In genomic region chr5:374631-375335, GRCh38 we compare ENCODE assay signal across 10 cellular contexts. TPM values are rescaled to one million over a fixed set of nuclear protein-coding genes. Genes with fewer than 3 reads are reported as not detected.
DNase-seq lines count a peak whose midpoint lies in the region; ATAC-seq and TF ChIP-seq lines count a peak whose summit lies in the region.
"Had no signal": no experiment of that assay in that cellular context is flagged by ENCODE, and none has a peak within 500 bp of the region (broad histone marks: within the 10 kb centered on the region; RNA-seq: fewer than 3 reads in every experiment).

No MANE protein-coding gene starts in this region.

- H3K4me1 Mint-ChIP-seq in activated CD4-positive, alpha-beta T cell treated with anti-CD3 and anti-CD28 coated beads for 36 hours, result peaks cover 69% of the 10 kb centered on the region

- POLR2A ChIA-PET in activated CD4-positive, alpha-beta T cell treated with anti-CD3 and anti-CD28 coated beads for 36 hours (lab: Charles Lee), result interaction anchor here (0.6 kb wide), 1 partner anchor 104 kb away, joined by 4 read pairs; no protein-coding TSS in a partner anchor

- peaks cover 5% of the 10 kb centered on the region for H3K36me3 Mint-ChIP-seq in activated CD4-positive, alpha-beta T cell treated with anti-CD3 and anti-CD28 coated beads for 36 hours (ENCODE audit: low read depth)

- H3K4me1 ChIP-seq in SJSA1 (replicated peaks) (peaks cover 79% of the 10 kb centered on the region), esophagus muscularis mucosa (peaks cover 5 to 21% (median 16%) of the 10 kb centered on the region in 4 donors), foreskin keratinocyte (no peaks in the 10 kb centered on the region)

- peak overlapping the region; percentile 94 for H3K27ac Mint-ChIP-seq in activated CD4-positive, alpha-beta T cell treated with anti-CD3 and anti-CD28 coated beads for 36 hours

- no peak for ATAC-seq in activated CD4-positive, alpha-beta T cell treated with anti-CD3 and anti-CD28 coated beads for 36 hours
- no peak for ATAC-seq in foreskin keratinocyte
- ATAC-seq: body of pancreas had no signal

- intact Hi-C loops in activated CD4-positive, alpha-beta T cell treated with anti-CD3 and anti-CD28 coated beads for 36 hours (cut with DNase I, micrococcal nuclease), result loop anchor here in 1 of 2 experiments (5.0 to 10.0 kb wide), 2 partner anchors 160 to 238 kb away; partner anchors contain the start of genes CCDC127, CEP72 and SDHA
- intact Hi-C loops in esophagus muscularis mucosa (cut with DNase I), result no loop called here

- H3K27ac ChIP-seq in SJSA1 (peak overlapping the region; percentile 99), esophagus muscularis mucosa (replicated peaks in 1 of 4) (no peak overlapping the region), WERI-Rb-1 (no peak overlapping the region), foreskin keratinocyte (no peak overlapping the region)
- H3K27ac ChIP-seq: body of pancreas had no signal

- peak overlapping the region; percentile 62 for H3K4me3 Mint-ChIP-seq in activated CD4-positive, alpha-beta T cell treated with anti-CD3 and anti-CD28 coated beads for 36 hours

- peak; percentile 14 for DNase-seq in activated CD4-positive, alpha-beta T cell treated with anti-CD3 and anti-CD28 coated beads for 36 hours
- DNase-seq in activated CD4-positive, alpha-beta T cell treated with anti-CD3 and anti-CD28 coated beads for 4 hours, result no peak
- DNase-seq in SJSA1 (ENCODE audit: low read depth in 1 of 2, low spot score in 2 of 2) (peak; percentile 66 to 70), esophagus muscularis mucosa (ENCODE audit: extremely low spot score) (peak; percentile 88), WERI-Rb-1 (no peak), NCI-H2227 treated with DMSO at 0.1 percent for 48 hours (lab: John Stamatoyannopoulos, UW) (no peak), foreskin keratinocyte (no peak)
- DNase-seq in stimulated activated CD8-positive, alpha-beta memory T cell treated with anti-CD3 and anti-CD28 coated beads, Interleukin-4, amount 100 ng/mL, for 48 hours, result peak; percentile 32
- DNase-seq: T1000 had no signal

- TF ChIP-seq CTCF in esophagus muscularis mucosa (IDR thresholded peaks at IDR 0.05) (no peak), WERI-Rb-1 (IDR thresholded peaks at IDR 0.05; ENCODE audit: low read depth, low read length) (no peak), foreskin keratinocyte (conservative IDR thresholded peaks at IDR 0.05) (no peak)

- no peaks in the 10 kb centered on the region for H3K27me3 Mint-ChIP-seq in activated CD4-positive, alpha-beta T cell treated with anti-CD3 and anti-CD28 coated beads for 36 hours

- H3K27me3 ChIP-seq in SJSA1 (replicated peaks), result no peaks in the 10 kb centered on the region
- peaks cover 0 to 36% (median 5%) of the 10 kb centered on the region in 4 donors for H3K27me3 ChIP-seq in esophagus muscularis mucosa
- H3K27me3 ChIP-seq in WERI-Rb-1 (ENCODE audit: insufficient read depth, low read depth, severe bottlenecking), result peaks cover 7% of the 10 kb centered on the region
- H3K27me3 ChIP-seq in foreskin keratinocyte, result peaks cover 29% of the 10 kb centered on the region

- no peak for TF ChIP-seq EP300 in esophagus muscularis mucosa (IDR thresholded peaks at IDR 0.05)

- H3K9me3 Mint-ChIP-seq in activated CD4-positive, alpha-beta T cell treated with anti-CD3 and anti-CD28 coated beads for 36 hours (ENCODE audit: low read depth), result no peaks in the 10 kb centered on the region

- 85% methylated on average over 18 of the region's 19 CpGs for WGBS in esophagus muscularis mucosa

- H3K9me3 ChIP-seq in SJSA1 (replicated peaks) (no peaks in the 10 kb centered on the region), esophagus muscularis mucosa (peaks cover 0 to 1% (median 0%) of the 10 kb centered on the region in 4 donors), WERI-Rb-1 (ENCODE audit: severe bottlenecking) (no peaks in the 10 kb centered on the region)
- H3K9me3 ChIP-seq: body of pancreas had no signal

- H3K36me3 ChIP-seq in SJSA1, result peaks cover 30% of the 10 kb centered on the region
- H3K36me3 ChIP-seq in esophagus muscularis mucosa, result no peaks in the 10 kb centered on the region
- no peaks in the 10 kb centered on the region for H3K36me3 ChIP-seq in WERI-Rb-1

- no peak for TF ChIP-seq POLR2A in esophagus muscularis mucosa (IDR thresholded peaks at IDR 0.05; ENCODE audit: low read depth)

- H3K4me3 ChIP-seq in SJSA1, result peak overlapping the region; percentile 40; the same call in 1 of the 2 replicates
- H3K4me3 ChIP-seq in esophagus muscularis mucosa, result no peak overlapping the region
- H3K4me3 ChIP-seq in WERI-Rb-1 (ENCODE audit: low read depth, low read length), result no peak overlapping the region
- H3K4me3 ChIP-seq: body of pancreas had no signal

- CTCF ChIA-PET in activated CD4-positive, alpha-beta T cell treated with anti-CD3 and anti-CD28 coated beads for 36 hours (lab: Charles Lee), result interaction anchor here (0.6 kb wide), 1 partner anchor 18 kb away, joined by 3 read pairs; no protein-coding TSS in a partner anchor

RNA-seq across cellular contexts. Expression of gene AHRR, which starts 53.3 kb away (rescaled TPM):
- total RNA-seq in activated CD4-positive, alpha-beta T cell treated with anti-CD3 and anti-CD28 coated beads for 36 hours, result 10 to 100 TPM; 15.1 to 20.5 TPM
- 17.8 and 22.6 TPM in 2 replicates for total RNA-seq in SJSA1 (2014; rRNA removed; shearing (Covaris generic))
- total RNA-seq in esophagus muscularis mucosa (1 to 10 TPM in 2 of 4 donors, under 1 TPM in 2; 0.33 to 5.5 (median 0.86) TPM), foreskin keratinocyte (0.18 and 0.31 TPM in 2 replicates)
- polyA plus RNA-seq in foreskin keratinocyte, result 0.06 and 0.07 TPM in 2 replicates

Comparison
In these comparisons a context has a peak if more than half of its experiments do, and no peak if none do; other contexts are left out.
1. DNase-seq: peak in activated CD4-positive, alpha-beta T cell treated with anti-CD3 and anti-CD28 coated beads for 36 hours (single experiment), SJSA1 (2 of 2), esophagus muscularis mucosa (single experiment) and stimulated activated CD8-positive, alpha-beta memory T cell treated with anti-CD3 and anti-CD28 coated beads, Interleukin-4, amount 100 ng/mL, for 48 hours (single experiment); none in activated CD4-positive, alpha-beta T cell treated with anti-CD3 and anti-CD28 coated beads for 4 hours (0 of 2), WERI-Rb-1 (single experiment), NCI-H2227 treated with DMSO at 0.1 percent for 48 hours (single experiment) and foreskin keratinocyte (0 of 2).